8 cellular contexts compared by ENCODE assay signal in the genomic region with DNA sequence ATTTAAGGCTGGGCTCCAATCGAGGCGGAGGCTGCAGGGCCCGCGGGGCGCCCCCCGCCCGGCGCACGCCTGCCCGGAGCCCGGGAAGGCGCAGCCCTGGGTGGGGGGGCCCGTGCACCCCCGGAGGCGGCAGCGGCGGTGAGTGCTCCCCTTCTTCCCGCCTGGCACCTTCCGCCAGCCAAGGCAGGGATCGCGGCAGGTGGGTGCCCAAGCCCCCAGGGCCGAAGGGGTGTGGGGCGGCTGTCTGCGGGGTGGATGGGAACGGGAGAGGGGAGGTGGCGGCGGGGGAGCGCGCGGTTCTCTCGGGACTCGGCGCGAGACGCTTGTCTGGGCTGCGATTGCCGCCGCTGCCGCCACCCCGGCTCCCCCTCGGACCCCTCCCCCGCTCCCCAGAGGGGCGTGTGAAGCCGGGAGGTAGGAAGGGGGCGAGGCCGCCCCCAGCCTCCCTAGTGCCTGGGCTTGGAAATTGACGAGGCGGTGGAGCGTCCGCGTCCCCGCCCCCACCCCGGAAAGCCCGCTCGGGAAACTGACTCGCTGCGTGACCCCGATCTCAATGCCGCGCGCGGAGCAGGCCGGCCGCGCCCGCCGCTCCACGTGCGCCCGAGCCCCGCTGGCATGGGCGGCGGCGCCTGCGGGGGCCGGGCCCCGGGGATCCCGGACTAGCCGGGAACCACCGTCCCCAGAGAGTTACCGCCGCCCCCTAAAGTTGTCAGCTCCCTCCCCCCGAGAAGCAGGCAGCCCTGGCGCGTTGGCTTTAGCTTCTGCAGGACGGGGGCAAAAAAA.
DNase-seq lines count a peak whose midpoint lies in the region; ATAC-seq and TF ChIP-seq lines count a peak whose summit lies in the region.

No MANE protein-coding gene starts in this region.

- peaks cover 3 to 8% of the 10 kb centered on the region in 2 donors for H3K27me3 Mint-ChIP-seq in CD4-positive, alpha-beta memory T cell

- peaks cover 5 to 23% (median 9%) of the 10 kb centered on the region in 4 donors for H3K4me1 Mint-ChIP-seq in CD4-positive, alpha-beta memory T cell

- peaks cover 17% of the 10 kb centered on the region for H3K4me1 ChIP-seq in CD4-positive, alpha-beta memory T cell (ENCODE audit: insufficient read depth, low read length)
- H3K4me1 ChIP-seq in prostate gland (replicated peaks), result peaks cover 9% of the 10 kb centered on the region

- no peak overlapping the region for H3K27ac ChIP-seq in CD4-positive, alpha-beta memory T cell (ENCODE audit: low read depth, low read length)
- peak overlapping the region; percentile 78 to 84 for H3K27ac ChIP-seq in prostate gland

- POLR2A ChIA-PET in CD4-positive, alpha-beta memory T cell (lab: Charles Lee; ENCODE audit: partially characterized antibody), result interaction anchor here (1.0 kb wide), 2 partner anchors 14 to 17 kb away, joined by 3 to 5 read pairs; no protein-coding TSS in a partner anchor

- intact Hi-C loops in CD4-positive, alpha-beta memory T cell (cut with micrococcal nuclease), result no loop called here
- intact Hi-C loops in head of caudate nucleus (cut with DNase I), result loop anchor here (2.0 to 10.0 kb wide), 2 partner anchors 14 to 222 kb away; no protein-coding TSS in a partner anchor
- intact Hi-C loops in prostate gland (cut with DNase I), result loop anchor here (5.0 kb wide), 1 partner anchor 95 kb away; no protein-coding TSS in a partner anchor

- WGBS in prostate gland, result under 1% methylated on average over 54 of the region's 86 CpGs

- TF ChIP-seq POLR2A in prostate gland (IDR thresholded peaks at IDR 0.05), result no peak

- peaks cover 0 to 2% of the 10 kb centered on the region in 2 donors for H3K36me3 Mint-ChIP-seq in CD4-positive, alpha-beta memory T cell

- H3K9me3 ChIP-seq in CD4-positive, alpha-beta memory T cell (ENCODE audit: control insufficient read depth in 1 of 2, low read length in 2 of 2), result no peaks in the 10 kb centered on the region
- H3K9me3 ChIP-seq in prostate gland, result no peaks in the 10 kb centered on the region

- H3K4me3 ChIP-seq in CD4-positive, alpha-beta memory T cell (ENCODE audit: low read length in 2 of 2), result peak overlapping the region in 1 of 2 donors; percentile 41
- peak overlapping the region; percentile 85 to 90 for H3K4me3 ChIP-seq in prostate gland

- H3K9me3 Mint-ChIP-seq in CD4-positive, alpha-beta memory T cell, result no peaks in the 10 kb centered on the region

- peaks cover 10% of the 10 kb centered on the region for H3K27me3 ChIP-seq in CD4-positive, alpha-beta memory T cell (ENCODE audit: insufficient read depth, low read length)
- H3K27me3 ChIP-seq in prostate gland (replicated peaks; ENCODE audit: insufficient read depth), result no peaks in the 10 kb centered on the region

- CTCF ChIA-PET in CD4-positive, alpha-beta memory T cell (lab: Charles Lee; ENCODE audit: partially characterized antibody), result no interaction called here

- DNase-seq in CD4-positive, alpha-beta memory T cell, result peak in 1 of 5 donors; percentile 13
- DNase-seq in activated T-cell treated with anti-CD3 and anti-CD28 coated beads, Interleukin-2, amount 50 U/mL, for 48 hours, result peak; percentile 43 to 48
- DNase-seq in head of caudate nucleus (peak in 27 of 42 donors; percentile 18 to 68 (median 39)), prostate gland (ENCODE audit: low spot score) (no peak), NCI-H1930 (lab: John Stamatoyannopoulos, UW) (no peak), KG1 (lab: John Stamatoyannopoulos, UW) (no peak)

- peak overlapping the region; percentile 68 to 84 (median 77) for H3K4me3 Mint-ChIP-seq in CD4-positive, alpha-beta memory T cell

- ATAC-seq in GM19395 (IDR thresholded peaks at IDR 0.05; ENCODE audit: unreplicated experiment), result peak; percentile 25
- ATAC-seq in HG03460 (IDR thresholded peaks at IDR 0.05; ENCODE audit: unreplicated experiment), result peak; percentile 23

- no peak for TF ChIP-seq CTCF in prostate gland (IDR thresholded peaks at IDR 0.05)

- H3K36me3 ChIP-seq in CD4-positive, alpha-beta memory T cell (ENCODE audit: insufficient read depth, low read length), result no peaks in the 10 kb centered on the region
- no peaks in the 10 kb centered on the region for H3K36me3 ChIP-seq in prostate gland

- peak overlapping the region in 1 of 7 donors; percentile 61 for H3K27ac Mint-ChIP-seq in CD4-positive, alpha-beta memory T cell

Comparison
In these comparisons a context has a peak if more than half of its experiments do, and no peak if none do; other contexts are left out.
1. DNase-seq: peak in activated T-cell treated with anti-CD3 and anti-CD28 coated beads, Interleukin-2, amount 50 U/mL, for 48 hours (2 of 2) and head of caudate nucleus (27 of 42); none in prostate gland (single experiment), NCI-H1930 (0 of 2) and KG1 (single experiment).